ENCODE assay signal across 21 cellular contexts in genomic region chr22:29756341-29756740, GRCh38. TPM values are rescaled to one million over a fixed set of nuclear protein-coding genes. Genes with fewer than 3 reads are reported as not detected.
DNase-seq lines count a peak whose midpoint lies in the region; ATAC-seq, FAIRE-seq and TF ChIP-seq lines count a peak whose summit lies in the region.
"Had no signal": no experiment of that assay in that cellular context is flagged by ENCODE, and none has a peak within 500 bp of the region (broad histone marks: within the 10 kb centered on the region; RNA-seq: fewer than 3 reads in every experiment).

No MANE protein-coding gene starts in this region.

- DNase-seq in NCI-H2171 treated with DMSO at 0.1 percent for 48 hours (lab: John Stamatoyannopoulos, UW), result peak; percentile 30
- DNase-seq in NCI-H2171 (lab: John Stamatoyannopoulos, UW), result no peak
- peak; percentile 93 for DNase-seq in NCI-H69 (lab: John Stamatoyannopoulos, UW)
- DNase-seq in NCI-H774 (lab: John Stamatoyannopoulos, UW), result no peak
- no peak for DNase-seq in GM12892 (ENCODE audit: insufficient read length)
- DNase-seq: 8988T; AML-193; Calu3; CD8-positive, alpha-beta memory T cell; DMS53; KBM-7; NCI-H1105 treated with DMSO at 0.1 percent for 48 hours; NCI-H1694 treated with DMSO at 0.1 percent for 48 hours; NCI-H510A; NCI-H748 treated with DMSO at 0.1 percent for 48 hours; SHP77; SW 1271; T-helper 17 cell had no signal

- TF ChIP-seq POLR2A in GM12892 (IDR thresholded peaks at IDR 0.05; ENCODE audit: low read depth, low read length), result no peak

- ATAC-seq in esophagus mucosa (peak; percentile 74), HG02588 (IDR thresholded peaks at IDR 0.05; ENCODE audit: unreplicated experiment) (no peak)
- ATAC-seq: T-helper 17 cell had no signal

- FAIRE-seq in GM12892 (lab: Jason Lieb, UNC), result no peak

RNA-seq across cellular contexts. Expression of gene ZMAT5, which starts 10.5 kb away (rescaled TPM):
- 21.1 TPM for total RNA-seq in esophagus mucosa
- 14.7 TPM for polyA plus RNA-seq in GM12892 (2012; ENCODE audit: missing spikeins)

RNA-seq across cellular contexts. Expression of gene UQCR10, which starts 10.8 kb away (rescaled TPM):
- total RNA-seq in esophagus mucosa, result 96.0 TPM
- polyA plus RNA-seq in GM12892 (2012; ENCODE audit: missing spikeins), result 154 TPM

RNA-seq across cellular contexts. Expression of gene CABP7, which starts 36.5 kb away (rescaled TPM):
- not detected for total RNA-seq in esophagus mucosa
- polyA plus RNA-seq in GM12892 (2012; ENCODE audit: missing spikeins), result 0.08 TPM
- total RNA-seq: Calu3 had no signal
- polyA plus RNA-seq: AG04450; CD8-positive, alpha-beta memory T cell had no signal

Comparison
In these comparisons a context has a peak if more than half of its experiments do, and no peak if none do; other contexts are left out.
1. DNase-seq: peak in NCI-H2171 treated with DMSO at 0.1 percent for 48 hours (single experiment) and NCI-H69 (single experiment); none in NCI-H2171 (single experiment), NCI-H774 (single experiment) and GM12892 (single experiment).